1 cellular context compared by ENCODE assay signal in genomic region chr15:64093627-64094417, GRCh38.
TF ChIP-seq lines count a peak whose summit lies in the region.

A gene with protein sequence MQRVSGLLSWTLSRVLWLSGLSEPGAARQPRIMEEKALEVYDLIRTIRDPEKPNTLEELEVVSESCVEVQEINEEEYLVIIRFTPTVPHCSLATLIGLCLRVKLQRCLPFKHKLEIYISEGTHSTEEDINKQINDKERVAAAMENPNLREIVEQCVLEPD (minus strand): TSS chr15:64093838. CDS start chr15:64093768, 70 bp downstream.

TF ChIP-seq in HepG2, 621 proteins besides CTCF, POLR2A, EP300 and RAD21 (continued from another document and continues in another):
- TF ChIP-seq, protein P1, sequence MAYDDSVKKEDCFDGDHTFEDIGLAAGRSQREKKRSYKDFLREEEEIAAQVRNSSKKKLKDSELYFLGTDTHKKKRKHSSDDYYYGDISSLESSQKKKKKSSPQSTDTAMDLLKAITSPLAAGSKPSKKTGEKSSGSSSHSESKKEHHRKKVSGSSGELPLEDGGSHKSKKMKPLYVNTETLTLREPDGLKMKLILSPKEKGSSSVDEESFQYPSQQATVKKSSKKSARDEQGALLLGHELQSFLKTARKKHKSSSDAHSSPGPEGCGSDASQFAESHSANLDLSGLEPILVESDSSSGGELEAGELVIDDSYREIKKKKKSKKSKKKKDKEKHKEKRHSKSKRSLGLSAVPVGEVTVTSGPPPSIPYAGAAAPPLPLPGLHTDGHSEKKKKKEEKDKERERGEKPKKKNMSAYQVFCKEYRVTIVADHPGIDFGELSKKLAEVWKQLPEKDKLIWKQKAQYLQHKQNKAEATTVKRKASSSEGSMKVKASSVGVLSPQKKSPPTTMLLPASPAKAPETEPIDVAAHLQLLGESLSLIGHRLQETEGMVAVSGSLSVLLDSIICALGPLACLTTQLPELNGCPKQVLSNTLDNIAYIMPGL (CRISPR knock-in tag; IDR thresholded peaks at IDR 0.05; ENCODE audit: borderline replicate concordance in 1 of 2, low read depth in 1 of 2) = peak in 1 of 2 experiments; percentile 34; a peak in 2 of 4 replicates
- no peak for TF ChIP-seq ZNF720 (CRISPR knock-in tag; IDR thresholded peaks at IDR 0.05)
- TF ChIP-seq ZMYM4 (CRISPR knock-in tag; IDR thresholded peaks at IDR 0.05) = peak; percentile 19; the same call in 1 of the 2 replicates
- TF ChIP-seq ZBTB33 (CRISPR knock-in tag; IDR thresholded peaks at IDR 0.05) = no peak
- TF ChIP-seq ZHX2 (IDR thresholded peaks at IDR 0.05; ENCODE audit: low read depth) = peak; percentile 91
- no peak for TF ChIP-seq ZHX2 (CRISPR knock-in tag; IDR thresholded peaks at IDR 0.05; ENCODE audit: borderline replicate concordance)
- TF ChIP-seq ZNF850 (CRISPR knock-in tag; conservative IDR thresholded peaks at IDR 0.05) = no peak
- peak; percentile 55; the same call in 1 of the 2 replicates for TF ChIP-seq ZNF670 (CRISPR knock-in tag; IDR thresholded peaks at IDR 0.05; ENCODE audit: borderline replicate concordance)
- TF ChIP-seq SMARCC2 (IDR thresholded peaks at IDR 0.05) = no peak
- TF ChIP-seq, protein P2, sequence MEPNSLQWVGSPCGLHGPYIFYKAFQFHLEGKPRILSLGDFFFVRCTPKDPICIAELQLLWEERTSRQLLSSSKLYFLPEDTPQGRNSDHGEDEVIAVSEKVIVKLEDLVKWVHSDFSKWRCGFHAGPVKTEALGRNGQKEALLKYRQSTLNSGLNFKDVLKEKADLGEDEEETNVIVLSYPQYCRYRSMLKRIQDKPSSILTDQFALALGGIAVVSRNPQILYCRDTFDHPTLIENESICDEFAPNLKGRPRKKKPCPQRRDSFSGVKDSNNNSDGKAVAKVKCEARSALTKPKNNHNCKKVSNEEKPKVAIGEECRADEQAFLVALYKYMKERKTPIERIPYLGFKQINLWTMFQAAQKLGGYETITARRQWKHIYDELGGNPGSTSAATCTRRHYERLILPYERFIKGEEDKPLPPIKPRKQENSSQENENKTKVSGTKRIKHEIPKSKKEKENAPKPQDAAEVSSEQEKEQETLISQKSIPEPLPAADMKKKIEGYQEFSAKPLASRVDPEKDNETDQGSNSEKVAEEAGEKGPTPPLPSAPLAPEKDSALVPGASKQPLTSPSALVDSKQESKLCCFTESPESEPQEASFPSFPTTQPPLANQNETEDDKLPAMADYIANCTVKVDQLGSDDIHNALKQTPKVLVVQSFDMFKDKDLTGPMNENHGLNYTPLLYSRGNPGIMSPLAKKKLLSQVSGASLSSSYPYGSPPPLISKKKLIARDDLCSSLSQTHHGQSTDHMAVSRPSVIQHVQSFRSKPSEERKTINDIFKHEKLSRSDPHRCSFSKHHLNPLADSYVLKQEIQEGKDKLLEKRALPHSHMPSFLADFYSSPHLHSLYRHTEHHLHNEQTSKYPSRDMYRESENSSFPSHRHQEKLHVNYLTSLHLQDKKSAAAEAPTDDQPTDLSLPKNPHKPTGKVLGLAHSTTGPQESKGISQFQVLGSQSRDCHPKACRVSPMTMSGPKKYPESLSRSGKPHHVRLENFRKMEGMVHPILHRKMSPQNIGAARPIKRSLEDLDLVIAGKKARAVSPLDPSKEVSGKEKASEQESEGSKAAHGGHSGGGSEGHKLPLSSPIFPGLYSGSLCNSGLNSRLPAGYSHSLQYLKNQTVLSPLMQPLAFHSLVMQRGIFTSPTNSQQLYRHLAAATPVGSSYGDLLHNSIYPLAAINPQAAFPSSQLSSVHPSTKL (CRISPR knock-in tag; IDR thresholded peaks at IDR 0.05) = no peak; the same call in 1 of the 2 replicates
- no peak for TF ChIP-seq ZNF552 (CRISPR knock-in tag; IDR thresholded peaks at IDR 0.05; ENCODE audit: borderline replicate concordance)
- no peak for TF ChIP-seq PHB2 (IDR thresholded peaks at IDR 0.05; ENCODE audit: partially characterized antibody)
- no peak for TF ChIP-seq ZNF160 (CRISPR knock-in tag; IDR thresholded peaks at IDR 0.05)
- no peak for TF ChIP-seq ZNF101 (CRISPR knock-in tag; IDR thresholded peaks at IDR 0.05; ENCODE audit: borderline replicate concordance, low read depth)
- TF ChIP-seq ZNF740 (CRISPR knock-in tag; IDR thresholded peaks at IDR 0.05) = no peak
- no peak for TF ChIP-seq ZBTB7B (CRISPR knock-in tag; IDR thresholded peaks at IDR 0.05)
- TF ChIP-seq HCFC1 (IDR thresholded peaks at IDR 0.05; ENCODE audit: low read depth, low read length) = peak; percentile 95
- TF ChIP-seq, protein P3, sequence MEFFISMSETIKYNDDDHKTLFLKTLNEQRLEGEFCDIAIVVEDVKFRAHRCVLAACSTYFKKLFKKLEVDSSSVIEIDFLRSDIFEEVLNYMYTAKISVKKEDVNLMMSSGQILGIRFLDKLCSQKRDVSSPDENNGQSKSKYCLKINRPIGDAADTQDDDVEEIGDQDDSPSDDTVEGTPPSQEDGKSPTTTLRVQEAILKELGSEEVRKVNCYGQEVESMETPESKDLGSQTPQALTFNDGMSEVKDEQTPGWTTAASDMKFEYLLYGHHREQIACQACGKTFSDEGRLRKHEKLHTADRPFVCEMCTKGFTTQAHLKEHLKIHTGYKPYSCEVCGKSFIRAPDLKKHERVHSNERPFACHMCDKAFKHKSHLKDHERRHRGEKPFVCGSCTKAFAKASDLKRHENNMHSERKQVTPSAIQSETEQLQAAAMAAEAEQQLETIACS (CRISPR knock-in tag; IDR thresholded peaks at IDR 0.05) = no peak
- TF ChIP-seq SIN3B (IDR thresholded peaks at IDR 0.05; ENCODE audit: low read length) = no peak
- no peak for TF ChIP-seq NR2F1 (CRISPR knock-in tag; IDR thresholded peaks at IDR 0.05)
- no peak for TF ChIP-seq ZBTB1 (CRISPR knock-in tag; IDR thresholded peaks at IDR 0.05; ENCODE audit: borderline replicate concordance)
- TF ChIP-seq ZNF775 (CRISPR knock-in tag; IDR thresholded peaks at IDR 0.05; ENCODE audit: borderline replicate concordance) = no peak
- TF ChIP-seq SMAD3 (CRISPR knock-in tag; IDR thresholded peaks at IDR 0.05) = peak; percentile 70; the same call in 1 of the 2 replicates
- TF ChIP-seq PHF8 (CRISPR knock-in tag; IDR thresholded peaks at IDR 0.05) = peak; percentile 77
- TF ChIP-seq MYC (CRISPR knock-in tag; IDR thresholded peaks at IDR 0.05; ENCODE audit: borderline replicate concordance) = no peak
- TF ChIP-seq ZNF878 (CRISPR knock-in tag; IDR thresholded peaks at IDR 0.05) = peak; percentile 40; the same call in 1 of the 2 replicates
- TF ChIP-seq KDM2A (CRISPR knock-in tag; IDR thresholded peaks at IDR 0.05; ENCODE audit: borderline replicate concordance, low read depth) = no peak; the same call in 1 of the 2 replicates
- TF ChIP-seq NR3C1 (CRISPR knock-in tag; IDR thresholded peaks at IDR 0.05) = no peak
- TF ChIP-seq, protein P4, sequence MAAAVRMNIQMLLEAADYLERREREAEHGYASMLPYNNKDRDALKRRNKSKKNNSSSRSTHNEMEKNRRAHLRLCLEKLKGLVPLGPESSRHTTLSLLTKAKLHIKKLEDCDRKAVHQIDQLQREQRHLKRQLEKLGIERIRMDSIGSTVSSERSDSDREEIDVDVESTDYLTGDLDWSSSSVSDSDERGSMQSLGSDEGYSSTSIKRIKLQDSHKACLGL (CRISPR knock-in tag; IDR thresholded peaks at IDR 0.05) = peak; percentile 61; the same call in 1 of the 2 replicates
- TF ChIP-seq ZNF441 (CRISPR knock-in tag; IDR thresholded peaks at IDR 0.05; ENCODE audit: borderline replicate concordance) = no peak; the same call in 1 of the 2 replicates
- TF ChIP-seq CREB1 (IDR thresholded peaks at IDR 0.05) = peak; percentile 80
- TF ChIP-seq CREB1 (CRISPR knock-in tag; IDR thresholded peaks at IDR 0.05) = peak; percentile 97
